9 cellular contexts compared by ENCODE assay signal in the genomic region with DNA sequence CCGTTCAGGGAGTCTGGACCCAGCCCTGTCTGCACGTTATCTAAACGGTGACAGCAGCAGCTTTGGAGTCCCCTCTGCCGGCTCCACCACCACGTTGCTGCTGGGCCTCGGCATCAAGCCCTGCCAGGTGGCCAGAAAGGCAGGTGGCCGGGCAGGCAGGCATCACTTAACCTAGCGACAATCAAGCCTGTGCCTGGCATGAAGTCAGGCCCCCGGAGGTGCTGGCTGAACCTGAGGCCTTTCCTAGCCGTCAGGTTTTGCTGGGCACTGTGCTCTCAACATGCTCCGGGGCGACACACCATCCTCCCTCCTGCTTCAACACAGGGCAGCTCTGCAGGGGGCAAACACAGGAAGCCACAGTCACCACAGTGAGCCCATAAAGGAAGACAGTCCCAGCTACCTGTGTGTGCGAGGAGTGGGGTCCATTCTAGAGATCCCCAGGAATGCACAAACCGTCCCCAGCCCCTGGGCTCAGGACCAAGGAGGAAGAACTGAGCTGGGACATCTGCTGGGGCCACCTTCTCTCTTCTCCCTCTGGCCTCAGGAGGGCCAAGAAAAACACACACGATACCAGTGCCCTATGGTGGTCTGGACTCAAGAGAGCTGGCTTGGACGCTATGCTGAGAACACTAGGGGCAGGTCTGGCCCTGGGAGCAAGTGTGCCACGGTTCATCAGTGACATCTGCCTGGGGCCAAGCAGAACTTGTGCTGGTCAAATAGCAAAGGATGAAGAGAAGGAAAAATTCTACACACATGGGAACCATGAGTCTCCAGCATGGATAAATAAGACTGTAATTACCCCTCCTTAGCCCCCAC. TPM values are rescaled to one million over a fixed set of nuclear protein-coding genes. Genes with fewer than 3 reads are reported as not detected.
DNase-seq lines count a peak whose midpoint lies in the region; ATAC-seq, FAIRE-seq and TF ChIP-seq lines count a peak whose summit lies in the region.
"Had no signal": no experiment of that assay in that cellular context is flagged by ENCODE, and none has a peak within 500 bp of the region (broad histone marks: within the 10 kb centered on the region; RNA-seq: fewer than 3 reads in every experiment).

No MANE protein-coding gene starts in this region.

- intact Hi-C loops in K562 (cut with micrococcal nuclease) (no loop called here), tibial artery (cut with DNase I; ENCODE audit: low total_unique reads) (no loop called here)

- peaks cover 0 to 36% of the 10 kb centered on the region in 2 experiments; a peak in 2 of 5 replicates for H3K4me1 ChIP-seq in K562 (replicated peaks in 1 of 2; ENCODE audit: control insufficient read depth in 2 of 2, insufficient read depth in 2 of 2, low read length in 2 of 2)
- peaks cover 0 to 15% (median 0%) of the 10 kb centered on the region in 4 donors for H3K4me1 ChIP-seq in tibial artery

- CTCF ChIA-PET in K562 (lab: Yijun Ruan, JAX; ENCODE audit: low intra/inter-chr PET ratio) = no interaction called here

- no peak for TF ChIP-seq EP300 in K562 (IDR thresholded peaks at IDR 0.05; ENCODE audit: low read length)

- H3K27ac ChIP-seq in K562 (ENCODE audit: extremely low read depth, low read depth, low read length) = no peak overlapping the region
- H3K27ac ChIP-seq in tibial artery = no peak overlapping the region

- H3K9me3 ChIP-seq in K562 (replicated peaks; ENCODE audit: control insufficient read depth, insufficient read depth, low read depth, low read length) = no peaks in the 10 kb centered on the region
- no peaks in the 10 kb centered on the region for H3K9me3 ChIP-seq in tibial artery
- H3K9me3 ChIP-seq: heart left ventricle had no signal

- H4K20me1 ChIP-seq in K562 (replicated peaks; ENCODE audit: control insufficient read depth, insufficient read depth, low read length) = peaks cover 22% of the 10 kb centered on the region

- in situ Hi-C loops in K562 (cut with MboI) = no loop called here

- peak; percentile 13 for ATAC-seq in GM18508 (IDR thresholded peaks at IDR 0.05; ENCODE audit: insufficient read depth, unreplicated experiment)
- peak; percentile 20 for ATAC-seq in HG02798 (IDR thresholded peaks at IDR 0.05; ENCODE audit: poor library complexity, unreplicated experiment)
- ATAC-seq in K562 = peak; percentile 51

- H3K36me3 ChIP-seq in K562 (ENCODE audit: control insufficient read depth, insufficient read depth, low read length) (no peaks in the 10 kb centered on the region), tibial artery (no peaks in the 10 kb centered on the region)
- H3K36me3 ChIP-seq: heart left ventricle had no signal

- no peak for TF ChIP-seq CTCF in K562 (IDR thresholded peaks at IDR 0.05 in 2 of 3, conservative IDR thresholded peaks at IDR 0.05 in 1 of 3; ENCODE audit: insufficient read depth in 2 of 3, low read depth in 1 of 3, low read length in 3 of 3)
- TF ChIP-seq CTCF in tibial artery (IDR thresholded peaks at IDR 0.05) = no peak

- DNase-seq in NCI-H2107 (lab: John Stamatoyannopoulos, UW) = peak; percentile 90
- DNase-seq in K562 (ENCODE audit: extremely low read depth in 1 of 4, low spot score in 3 of 4) = no peak
- no peak for DNase-seq in germinal center (ENCODE audit: low spot score)
- DNase-seq in T-helper 9 cell = no peak
- no peak for DNase-seq in tibial artery
- DNase-seq in stimulated activated CD4-positive, alpha-beta T cell treated with anti-CD3 and anti-CD28 coated beads, Interleukin-4, amount 100 ng/mL, for 4 hours = no peak

- H3K79me2 ChIP-seq in K562 (ENCODE audit: control insufficient read depth, insufficient read depth, low read length) = peaks cover 11% of the 10 kb centered on the region

- no peaks in the 10 kb centered on the region for H3K9me1 ChIP-seq in K562 (ENCODE audit: control insufficient read depth, insufficient read depth, low read length)

- H2AFZ ChIP-seq in K562 (ENCODE audit: low read depth, low read length) = no peak overlapping the region

- POLR2A ChIA-PET in K562 (lab: Yijun Ruan, JAX) = no interaction called here

- no peak for TF ChIP-seq POLR2A in K562 (conservative IDR thresholded peaks at IDR 0.05)

- BruUV-seq in K562 (replicated peaks; lab: Mats Ljungman, UMichigan) = no TSS peak

- no peak overlapping the region for H3K4me3 ChIP-seq in K562
- H3K4me3 ChIP-seq in tibial artery = no peak overlapping the region

- no peak for FAIRE-seq in K562 (lab: Jason Lieb, UNC)

- H3K9ac ChIP-seq in K562 (ENCODE audit: insufficient read depth in 1 of 2, low read depth in 2 of 2, low read length in 2 of 2) = peak overlapping the region in 1 of 2 experiments; percentile 50; a peak in 2 of 4 replicates

- WGBS in K562 (ENCODE audit: insufficient coverage, low coverage, missing lambda C conversion rate) = 64% methylated on average over 8 of the region's 17 CpGs

- no peak overlapping the region for H3K4me2 ChIP-seq in K562 (ENCODE audit: insufficient read depth, low read length)

- no peak for TF ChIP-seq RAD21 in K562 (CRISPR knock-in tag; conservative IDR thresholded peaks at IDR 0.05 in 1 of 2, IDR thresholded peaks at IDR 0.05 in 1 of 2)

- H3K27me3 ChIP-seq in K562 (ENCODE audit: control insufficient read depth in 2 of 2, insufficient read depth in 2 of 2, low read length in 2 of 2) = no peaks in the 10 kb centered on the region
- H3K27me3 ChIP-seq in tibial artery = peaks cover 0 to 32% of the 10 kb centered on the region in 2 donors

TF ChIP-seq in K562, 482 proteins besides CTCF, POLR2A, EP300 and RAD21:
- TF ChIP-seq CBFA2T2 (conservative IDR thresholded peaks at IDR 0.05) = 0 out of 2 replicates have a peak, but pooled peaks have one; percentile 13
- no peak for TF ChIP-seq NR1H2 (CRISPR knock-in tag; IDR thresholded peaks at IDR 0.05)
TF ChIP-seq in K562: peak in this region for 1.

RNA-seq across cellular contexts. Expression of a gene that starts 44.7 kb away (rescaled TPM):
- total RNA-seq in K562 (2011; cell fraction: chromatin; rRNA removed; ENCODE audit: low replicate concordance) = 100 and 139 TPM in 2 replicates
- 63.0 and 67.6 TPM in 2 replicates for total RNA-seq in K562 (2011; cell fraction: nucleolus; rRNA removed)
- 63.9 and 65.4 TPM in 2 replicates for total RNA-seq in K562 (2011; cell fraction: nucleoplasm; rRNA removed)
- total RNA-seq in K562 (2014; rRNA removed) = 12.4 and 13.3 TPM in 2 replicates
- total RNA-seq in K562 (2014; rRNA removed; fragmentation: Illumina TruSeq; extraction: Trizol) = 11.2 and 12.9 TPM in 2 replicates
- 11.3 and 12.2 TPM in 2 replicates for total RNA-seq in K562 (2015; rRNA removed; fragmentation: Illumina TruSeq; extraction: Trizol)
- 16.8 and 22.5 TPM in 2 replicates for total RNA-seq in K562 (2021)
- polyA plus RNA-seq in K562 (2011; rRNA removed) = 7.5 and 8.2 TPM in 2 replicates
- polyA plus RNA-seq in K562 (2011; cell fraction: cytosol; rRNA removed) = 5.8 and 6.7 TPM in 2 replicates
- polyA plus RNA-seq in K562 (2011; cell fraction: nucleus; rRNA removed) = 23.6 and 28.3 TPM in 2 replicates
- polyA plus RNA-seq in K562 (2012) = 8.6 and 10.1 TPM in 2 replicates
- 8.4 and 9.3 TPM in 2 replicates for polyA plus RNA-seq in K562 (2014; fragmentation: Illumina TruSeq; extraction: Trizol)
- polyA plus RNA-seq in K562 (2014; fragmentation: Nextera tagmentation; extraction: Ambion mirVana) = under 1 TPM; 0.62 to 0.65 TPM
- 10.7 and 11.4 TPM in 2 replicates for polyA plus RNA-seq in K562 (2014; rRNA removed)
- 20.0 and 20.9 TPM in 2 replicates for polyA minus RNA-seq in K562 (2011; rRNA and poly(A)+ RNA removed)
- polyA minus RNA-seq in K562 (2011; cell fraction: cytosol; rRNA and poly(A)+ RNA removed) = 7.9 and 12.8 TPM in 2 replicates
- polyA minus RNA-seq in K562 (2011; cell fraction: nucleus; rRNA and poly(A)+ RNA removed) = 22.8 and 36.1 TPM in 2 replicates
